In genomic region chr17:55527520-55528118, GRCh38 we compare ENCODE assay signal across 8 cellular contexts. TPM values are rescaled to one million over a fixed set of nuclear protein-coding genes. Genes with fewer than 3 reads are reported as not detected.
A peak's percentile ranks its signal among the peaks of the same experiment; 100 is the strongest.
DNase-seq lines count a peak whose midpoint lies in the region; ATAC-seq, FAIRE-seq and TF ChIP-seq lines count a peak whose summit lies in the region.

No MANE protein-coding gene starts in this region.

- 0 out of 3 replicates have a peak, but pooled peaks have one; percentile 18 for ATAC-seq in GM12878
- ATAC-seq in GM21717 (IDR thresholded peaks at IDR 0.05; ENCODE audit: unreplicated experiment) = no peak

- H3K36me3 ChIP-seq in GM12878 (ENCODE audit: control insufficient read depth in 2 of 2, insufficient read depth in 2 of 2, low read length in 1 of 2) (no peaks in the 10 kb centered on the region), kidney epithelial cell (ENCODE audit: control insufficient read depth, insufficient read depth, low read length) (no peaks in the 10 kb centered on the region)

- H3K4me1 ChIP-seq in GM12878 (ENCODE audit: control insufficient read depth, insufficient read depth, low read length) = 0 out of 2 replicates have a peak, but pooled peaks cover 3% of the 10 kb centered on the region

- SMC1A ChIA-PET in GM12878 (lab: Charles Lee; ENCODE audit: uncharacterized antibody, unreplicated experiment) = interaction anchor here (1.3 to 4.5 kb wide), 4 partner anchors 74 to 242 kb away, joined by 5 to 34 read pairs (median 8); no protein-coding TSS in a partner anchor

- no peak for TF ChIP-seq POLR2A in GM12878 (IDR thresholded peaks at IDR 0.05; ENCODE audit: low read depth, low read length)

- in situ Hi-C loops in GM12878 (cut with MboI) = loop anchor here (5.0 kb wide), 3 partner anchors 80 to 245 kb away; no protein-coding TSS in a partner anchor

- H3K9ac ChIP-seq in GM12878 (ENCODE audit: control insufficient read depth, insufficient read depth, low read length) = no peak overlapping the region

- no peak overlapping the region for H3K4me3 ChIP-seq in GM12878
- no peak overlapping the region for H3K4me3 ChIP-seq in kidney epithelial cell (ENCODE audit: low read depth, low read length)

- no peak for TF ChIP-seq EP300 in GM12878 (IDR thresholded peaks at IDR 0.05; ENCODE audit: borderline replicate concordance in 1 of 2, control insufficient read depth in 1 of 2, low read depth in 2 of 2, low read length in 2 of 2)

- no peak for FAIRE-seq in GM12878 (lab: Jason Lieb, UNC)
- no peak for FAIRE-seq in urothelium cell line (lab: Jason Lieb, UNC)

- H2AFZ ChIP-seq in GM12878 (ENCODE audit: control insufficient read depth, low read depth, low read length) = no peak overlapping the region

- no TSS peak for BruUV-seq in GM12878 (replicated peaks; lab: Mats Ljungman, UMichigan)

- peaks cover 4% of the 10 kb centered on the region for H3K9me3 ChIP-seq in GM12878 (replicated peaks; ENCODE audit: control insufficient read depth, insufficient read depth, low read length)

- H4K20me1 ChIP-seq in GM12878 (ENCODE audit: control insufficient read depth, insufficient read depth) = no peaks in the 10 kb centered on the region

- CTCF ChIA-PET in GM12878 (lab: Yijun Ruan, JAX) = interaction anchor here (0.7 to 7.8 kb wide), 14 partner anchors 9 to 599 kb away, joined by 3 to 123 read pairs (median 6); no protein-coding TSS in a partner anchor

- no peak overlapping the region for H3K27ac ChIP-seq in GM12878 (ENCODE audit: control insufficient read depth, insufficient read depth)

- POLR2A ChIA-PET in GM12878 (lab: Charles Lee) = no interaction called here

- H3K27me3 ChIP-seq in GM12878 (replicated peaks in 1 of 2; ENCODE audit: control insufficient read depth in 2 of 2, insufficient read depth in 2 of 2, low read length in 1 of 2) (no peaks in the 10 kb centered on the region; a peak in 1 of 4 replicates), kidney epithelial cell (ENCODE audit: control insufficient read depth, insufficient read depth, low read length) (no peaks in the 10 kb centered on the region)

- peak; percentile 11 for DNase-seq in stimulated activated CD4-positive, alpha-beta T cell treated with anti-CD3 and anti-CD28 coated beads, Interleukin-15, amount 100 ng/mL, for 24 hours
- no peak for DNase-seq in stimulated activated CD4-positive, alpha-beta T cell treated with anti-CD3 and anti-CD28 coated beads, Interleukin-2, amount 100 ng/mL, for 24 hours
- peak; percentile 51 for DNase-seq in NCI-H2171 treated with DMSO at 0.1 percent for 48 hours (lab: John Stamatoyannopoulos, UW)
- no peak for DNase-seq in GM12878 (ENCODE audit: low read depth, low spot score)
- DNase-seq in kidney epithelial cell (ENCODE audit: low read depth) = no peak
- peak; percentile 31 for DNase-seq in urothelium cell line (ENCODE audit: low spot score)
- DNase-seq in posterior vena cava (ENCODE audit: low spot score) = no peak

- H3K79me2 ChIP-seq in GM12878 (ENCODE audit: control insufficient read depth, insufficient read depth, low read length) = no peaks in the 10 kb centered on the region

- RAD21 ChIA-PET in GM12878 (lab: Charles Lee; ENCODE audit: unreplicated experiment) = interaction anchor here (1.5 to 2.3 kb wide), 2 partner anchors 73 to 74 kb away, joined by 3 to 22 read pairs; no protein-coding TSS in a partner anchor

- peak; percentile 22 to 45 (median 44); a peak in 5 of 6 replicates for TF ChIP-seq CTCF in GM12878 (IDR thresholded peaks at IDR 0.05 in 2 of 3, conservative IDR thresholded peaks at IDR 0.05 in 1 of 3; ENCODE audit: control insufficient read depth in 2 of 3, extremely low read depth in 1 of 3, insufficient read depth in 1 of 3, low read depth in 3 of 3, low read length in 3 of 3)
- peak; percentile 79 for TF ChIP-seq CTCF in kidney epithelial cell (IDR thresholded peaks at IDR 0.05; ENCODE audit: insufficient read depth, low read length, poor library complexity, severe bottlenecking)

- WGBS in GM12878 (ENCODE audit: insufficient coverage, insufficient replicate concordance, low lambda C conversion rate, missing lambda C conversion rate) = 52% methylated on average over 5 of the region's 5 CpGs

- no peak overlapping the region for H3K4me2 ChIP-seq in GM12878 (ENCODE audit: control insufficient read depth, insufficient read depth)

- intact Hi-C loops in GM12878 (cut with micrococcal nuclease; ENCODE audit: unreplicated experiment) (loop anchor here (2.0 to 5.0 kb wide), 2 partner anchors 115 to 951 kb away; no protein-coding TSS in a partner anchor), posterior vena cava (cut with DNase I) (loop anchor here (2.0 to 10.0 kb wide), 3 partner anchors 117 to 247 kb away; no protein-coding TSS in a partner anchor)

- TF ChIP-seq RAD21 in GM12878 (IDR thresholded peaks at IDR 0.05; ENCODE audit: insufficient read depth, low read depth, low read length) = peak; percentile 61

TF ChIP-seq in GM12878, 131 proteins besides CTCF, POLR2A, EP300 and RAD21:
- TF ChIP-seq SMC3 (IDR thresholded peaks at IDR 0.05; ENCODE audit: borderline replicate concordance, low read length) (peak; percentile 41; the same call in 1 of the 2 replicates), HDAC6 (IDR thresholded peaks at IDR 0.05; ENCODE audit: unreplicated experiment) (no peak)

RNA-seq across cellular contexts. Expression of gene SMIM36, which starts 16.4 kb away (rescaled TPM):
- not detected in 2 replicates for total RNA-seq in GM12878 (2013; cell fraction: nucleolus; rRNA removed)
- total RNA-seq in GM12878 (2014; rRNA removed) = not detected in 2 replicates
- not detected in 2 replicates for total RNA-seq in GM12878 (2014; rRNA removed; fragmentation: Illumina TruSeq; extraction: Trizol)
- total RNA-seq in GM12878 (2021) = not detected in 2 replicates
- polyA plus RNA-seq in GM12878 (2011; ENCODE audit: low read depth) = not detected
- not detected in 2 replicates for polyA plus RNA-seq in GM12878 (2011; rRNA removed)
- polyA plus RNA-seq in GM12878 (2011; cell fraction: cytosol; rRNA removed) = not detected in 2 replicates
- polyA plus RNA-seq in GM12878 (2011; cell fraction: nucleus; rRNA removed) = not detected in 2 replicates
- polyA plus RNA-seq in GM12878 (2012) = not detected in 2 replicates
- not detected in 2 replicates for polyA plus RNA-seq in GM12878 (2014; fragmentation: Illumina TruSeq; extraction: Trizol)
- polyA plus RNA-seq in GM12878 (2014; fragmentation: Nextera tagmentation; extraction: Ambion mirVana) = not detected
- polyA plus RNA-seq in GM12878 (2014; rRNA removed) = not detected in 2 replicates
- polyA plus RNA-seq in GM12878 (2016; fragmentation: Nextera tagmentation; extraction: Ambion mirVana) = not detected
- polyA minus RNA-seq in GM12878 (2011; rRNA and poly(A)+ RNA removed) = not detected in 2 replicates
- not detected in 2 replicates for polyA minus RNA-seq in GM12878 (2011; cell fraction: cytosol; rRNA and poly(A)+ RNA removed)
- not detected in 2 replicates for polyA minus RNA-seq in GM12878 (2011; cell fraction: nucleus; rRNA and poly(A)+ RNA removed)
- not detected in 2 replicates for total RNA-seq in kidney epithelial cell
- not detected for total RNA-seq in posterior vena cava

Comparison
In these comparisons a context has a peak if more than half of its experiments do, and no peak if none do; other contexts are left out.
1. DNase-seq: peak in stimulated activated CD4-positive, alpha-beta T cell treated with anti-CD3 and anti-CD28 coated beads, Interleukin-15, amount 100 ng/mL, for 24 hours (single experiment), NCI-H2171 treated with DMSO at 0.1 percent for 48 hours (single experiment) and urothelium cell line (single experiment); none in stimulated activated CD4-positive, alpha-beta T cell treated with anti-CD3 and anti-CD28 coated beads, Interleukin-2, amount 100 ng/mL, for 24 hours (0 of 2), GM12878 (single experiment), kidney epithelial cell (single experiment) and posterior vena cava (single experiment).